15 cellular contexts compared by ENCODE assay signal in genomic region chr20:37945034-37945660, GRCh38. TPM values are rescaled to one million over a fixed set of nuclear protein-coding genes. Genes with fewer than 3 reads are reported as not detected.
DNase-seq lines count a peak whose midpoint lies in the region.
"Had no signal": no experiment of that assay in that cellular context is flagged by ENCODE, and none has a peak within 500 bp of the region (broad histone marks: within the 10 kb centered on the region; RNA-seq: fewer than 3 reads in every experiment).

No MANE protein-coding gene starts in this region.

- DNase-seq in DMS153 treated with DMSO at 0.1 percent for 48 hours (lab: John Stamatoyannopoulos, UW; ENCODE audit: unreplicated experiment) (peak; percentile 43), NCI-H1092 treated with DMSO at 0.1 percent for 48 hours (lab: John Stamatoyannopoulos, UW) (peak; percentile 78), NCI-H748 treated with DMSO at 0.1 percent for 48 hours (lab: John Stamatoyannopoulos, UW) (peak; percentile 50), mesenteric fat pad (ENCODE audit: low spot score) (peak; percentile 30), AG20443 (ENCODE audit: low spot score) (no peak), NCI-H187 (lab: John Stamatoyannopoulos, UW) (no peak), hepatic stellate cell (ENCODE audit: low spot score) (no peak)
- DNase-seq: activated naive CD8-positive, alpha-beta T cell treated with anti-CD3 and anti-CD28 coated beads, Interleukin-2, amount 10 ng/mL, durations not matched to agents 7 days and 5 days; DND-41; heart left ventricle; kidney; natural killer cell; NCI-H526 treated with DMSO at 0.1 percent for 48 hours; testis had no signal

RNA-seq across cellular contexts. Expression of gene VSTM2L, which starts 42.2 kb away (rescaled TPM):
- 0.93 TPM for total RNA-seq in mesenteric fat pad
- total RNA-seq: activated naive CD8-positive, alpha-beta T cell treated with anti-CD3 and anti-CD28 coated beads, Interleukin-2, amount 10 ng/mL, durations not matched to agents 7 days and 5 days; K562 had no signal

Comparison
In these comparisons a context has a peak if more than half of its experiments do, and no peak if none do; other contexts are left out.
1. DNase-seq: peak in DMS153 treated with DMSO at 0.1 percent for 48 hours (single experiment), NCI-H1092 treated with DMSO at 0.1 percent for 48 hours (single experiment), NCI-H748 treated with DMSO at 0.1 percent for 48 hours (single experiment) and mesenteric fat pad (single experiment); none in AG20443 (single experiment), NCI-H187 (0 of 2) and hepatic stellate cell (single experiment).